Comparison of ENCODE assay signal across 29 cellular contexts in genomic region chr9:25517701-25518100, GRCh38.
"Had no signal": no experiment of that assay in that cellular context is flagged by ENCODE, and none has a peak within 500 bp of the region (broad histone marks: within the 10 kb centered on the region; RNA-seq: fewer than 3 reads in every experiment).

No MANE protein-coding gene starts in this region.

- H3K27ac ChIP-seq: adrenal gland, ascending aorta, body of pancreas, brain microvascular endothelial cell, breast epithelium, cardiac muscle cell had no signal

- H3K4me1 ChIP-seq: adrenal gland, ascending aorta, body of pancreas, breast epithelium had no signal

- H3K9me3 ChIP-seq: adrenal gland, ascending aorta, body of pancreas, breast epithelium had no signal

- H3K36me3 ChIP-seq: adrenal gland, ascending aorta, brain microvascular endothelial cell, breast epithelium, cardiac muscle cell had no signal

- DNase-seq: activated effector memory CD4-positive, alpha-beta T cell treated with anti-CD3 and anti-CD28 coated beads, Interleukin-2, amount 50 U/mL, for 16 hours; activated effector memory CD4-positive, alpha-beta T cell treated with Interleukin-2 at 50 U/mL for 16 hours; activated gamma-delta T cell; activated gamma-delta T cell treated with Interleukin-2 at 50 U/mL for 16 hours; activated naive CD4-positive, alpha-beta T cell; activated naive CD4-positive, alpha-beta T cell treated with anti-CD3 and anti-CD28 coated beads for 36 hours; activated naive CD4-positive, alpha-beta T cell treated with anti-CD3 and anti-CD28 coated beads, Interleukin-2, amount 10 ng/mL, durations not matched to agents 7 days and 5 days; activated naive CD4-positive, alpha-beta T cell treated with anti-CD3 and anti-CD28 coated beads, Interleukin-2, amount 50 U/mL, for 16 hours; activated naive CD4-positive, alpha-beta T cell treated with Interleukin-2 at 50 U/mL for 16 hours; activated naive CD8-positive, alpha-beta T cell treated with anti-CD3 and anti-CD28 coated beads for 36 hours; activated naive CD8-positive, alpha-beta T cell treated with anti-CD3 and anti-CD28 coated beads, Interleukin-2, amount 10 ng/mL, durations not matched to agents 7 days and 5 days; activated naive CD8-positive, alpha-beta T cell treated with anti-CD3 and anti-CD28 coated beads, Interleukin-2, amount 50 U/mL, for 24 hours; activated T-cell treated with anti-CD3 and anti-CD28 coated beads, Interleukin-2, amount 50 U/mL, for 24 hours; activated T-cell treated with anti-CD3 and anti-CD28 coated beads, Interleukin-2, amount 50 U/mL, for 4 hours; activated T-cell treated with anti-CD3 and anti-CD28 coated beads, Interleukin-2, amount 50 U/mL, for 48 hours; activated T-cell treated with anti-CD3 and anti-CD28 coated beads, Interleukin-2, amount 50 U/mL, for 72 hours; adrenal gland; amniotic stem cell; amygdala; anterior cingulate cortex; aorta; body of pancreas; brain microvascular endothelial cell; caudate nucleus; central memory CD4-positive, alpha-beta T cell; cerebellar nuclear complex had no signal

- H3K4me3 ChIP-seq: adrenal gland, ascending aorta, body of pancreas, breast epithelium, cardiac muscle cell had no signal

- H3K27me3 ChIP-seq: adrenal gland, ascending aorta, body of pancreas, brain microvascular endothelial cell, breast epithelium, cardiac muscle cell had no signal
